8 cellular contexts compared by ENCODE assay signal in the genomic region with DNA sequence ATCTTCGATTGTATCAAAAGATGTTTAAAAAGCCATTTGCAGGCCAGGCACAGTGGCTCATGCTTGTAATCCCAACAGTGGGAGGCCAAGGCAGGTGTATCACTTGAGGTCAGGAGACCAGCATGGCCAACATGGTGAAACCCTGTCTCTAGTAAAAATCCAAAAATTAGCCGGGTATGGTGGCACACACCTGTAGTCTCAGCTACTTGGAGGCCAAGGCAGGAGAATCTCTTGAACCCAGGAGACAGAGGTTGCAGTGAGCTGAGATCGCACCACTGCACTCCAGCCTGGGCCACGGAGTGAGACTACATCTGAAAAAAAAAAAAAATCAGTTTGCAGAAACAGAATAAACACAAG. TPM values are rescaled to one million over a fixed set of nuclear protein-coding genes. Genes with fewer than 3 reads are reported as not detected.
A peak's percentile ranks its signal among the peaks of the same experiment; 100 is the strongest.
DNase-seq lines count a peak whose midpoint lies in the region; ATAC-seq and TF ChIP-seq lines count a peak whose summit lies in the region.
"Not testable (repeated sequence)": the region's sequence is repeated elsewhere in the genome, so short reads cannot be mapped to it uniquely, and the experiment has no call there.

No MANE protein-coding gene starts in this region.

- peaks cover 64% of the 10 kb centered on the region for H3K4me1 ChIP-seq in BLaER1
- not testable (repeated sequence) for H3K4me1 ChIP-seq in right cardiac atrium (ENCODE audit: control insufficient read depth, insufficient read depth, low read length)

- H3K36me3 Mint-ChIP-seq in activated CD8-positive, alpha-beta T cell treated with anti-CD3 and anti-CD28 coated beads for 36 hours (ENCODE audit: low read depth); MCF 10A (ENCODE audit: insufficient read depth, unreplicated experiment); naive thymus-derived CD8-positive, alpha-beta T cell: not testable (repeated sequence)

- not testable (repeated sequence) for H3K9me3 ChIP-seq in BLaER1; KOPT-K1 (ENCODE audit: insufficient read depth, low read length, poor library complexity, severe bottlenecking); right cardiac atrium (ENCODE audit: control insufficient read depth, low read length)

- peak overlapping the region; percentile 85 for H3K4me2 ChIP-seq in BLaER1

- H3K27me3 ChIP-seq in BLaER1; right cardiac atrium (ENCODE audit: control insufficient read depth, insufficient read depth): not testable (repeated sequence)

- not testable (repeated sequence) for H3K4me3 Mint-ChIP-seq in activated CD8-positive, alpha-beta T cell treated with anti-CD3 and anti-CD28 coated beads for 36 hours; MCF 10A (ENCODE audit: unreplicated experiment); naive thymus-derived CD8-positive, alpha-beta T cell

- H3K9me3 Mint-ChIP-seq in activated CD8-positive, alpha-beta T cell treated with anti-CD3 and anti-CD28 coated beads for 36 hours; MCF 10A (ENCODE audit: unreplicated experiment); naive thymus-derived CD8-positive, alpha-beta T cell: not testable (repeated sequence)

- not testable (repeated sequence) for H3K27me3 Mint-ChIP-seq in activated CD8-positive, alpha-beta T cell treated with anti-CD3 and anti-CD28 coated beads for 36 hours; MCF 10A (ENCODE audit: insufficient read depth, unreplicated experiment); naive thymus-derived CD8-positive, alpha-beta T cell

- not testable (repeated sequence) for TF ChIP-seq CTCF in RWPE1 (conservative IDR thresholded peaks at IDR 0.05; ENCODE audit: low read depth); activated CD8-positive, alpha-beta T cell treated with anti-CD3 and anti-CD28 coated beads for 36 hours (IDR thresholded peaks at IDR 0.05); MCF 10A (IDR thresholded peaks at IDR 0.05; ENCODE audit: unreplicated experiment)

- peaks cover 26% of the 10 kb centered on the region for H3K4me1 Mint-ChIP-seq in activated CD8-positive, alpha-beta T cell treated with anti-CD3 and anti-CD28 coated beads for 36 hours (ENCODE audit: low read depth)
- peaks cover 38% of the 10 kb centered on the region for H3K4me1 Mint-ChIP-seq in MCF 10A (ENCODE audit: insufficient read depth, unreplicated experiment)
- peaks cover 16 to 56% (median 29%) of the 10 kb centered on the region in 4 donors for H3K4me1 Mint-ChIP-seq in naive thymus-derived CD8-positive, alpha-beta T cell

- H3K4me3 ChIP-seq in BLaER1; right cardiac atrium (ENCODE audit: low read length): not testable (repeated sequence)

- ATAC-seq in activated CD8-positive, alpha-beta T cell treated with anti-CD3 and anti-CD28 coated beads for 36 hours; right cardiac atrium; naive thymus-derived CD8-positive, alpha-beta T cell: not testable (repeated sequence)

- peak overlapping the region; percentile 54; the same call in 1 of the 2 replicates for H3K27ac ChIP-seq in BLaER1
- peak overlapping the region; percentile 82 for H3K27ac ChIP-seq in KOPT-K1 (ENCODE audit: low read depth, low read length, poor library complexity, severe bottlenecking)
- H3K27ac ChIP-seq in RWPE1 = peak overlapping the region; percentile 34; the same call in 1 of the 2 replicates
- H3K27ac ChIP-seq in right cardiac atrium (ENCODE audit: low read length) = peak overlapping the region; percentile 17
- H3K27ac ChIP-seq in temporal lobe (ENCODE audit: low read depth, low read length) = peak overlapping the region; percentile 20

- POLR2A ChIA-PET in RWPE1 (lab: Yijun Ruan, JAX; ENCODE audit: low non-redundant PET) = not testable (repeated sequence)
- POLR2A ChIA-PET in activated CD8-positive, alpha-beta T cell treated with anti-CD3 and anti-CD28 coated beads for 36 hours (lab: Charles Lee) = interaction anchor here (1.1 to 19.2 kb wide), 3 partner anchors 13 to 65 kb away, joined by 3 to 166 read pairs (median 5); partner anchors contain the start of gene SLX9
- POLR2A ChIA-PET in MCF 10A (lab: Yijun Ruan, JAX) = interaction anchor here (0.7 to 13.5 kb wide), 8 partner anchors 8 to 79 kb away, joined by 3 to 161 read pairs (median 3); partner anchors contain the start of genes PTTG1IP, SUMO3 and UBE2G2
- POLR2A ChIA-PET in naive thymus-derived CD8-positive, alpha-beta T cell (lab: Charles Lee) = interaction anchor here (0.7 to 2.8 kb wide), 5 partner anchors 12 to 51 kb away, joined by 3 to 6 read pairs (median 3); no protein-coding TSS in a partner anchor

- H4K20me1 ChIP-seq in BLaER1 = not testable (repeated sequence)

- H3K27ac Mint-ChIP-seq in activated CD8-positive, alpha-beta T cell treated with anti-CD3 and anti-CD28 coated beads for 36 hours = peak overlapping the region; percentile 76
- peak overlapping the region; percentile 98 for H3K27ac Mint-ChIP-seq in MCF 10A (ENCODE audit: low read depth, unreplicated experiment)
- H3K27ac Mint-ChIP-seq in naive thymus-derived CD8-positive, alpha-beta T cell = peak overlapping the region in 8 of 10 donors; percentile 43 to 81 (median 70)

- not testable (repeated sequence) for H3K36me3 ChIP-seq in BLaER1; KOPT-K1 (ENCODE audit: insufficient read depth, low read length)

- H3K9ac ChIP-seq in BLaER1 = not testable (repeated sequence)

- WGBS in right cardiac atrium = 67% methylated on average over 4 of the region's 4 CpGs

- BruUV-seq in MCF 10A (replicated peaks; lab: Mats Ljungman, UMichigan) = not testable (repeated sequence)

- intact Hi-C loops in activated CD8-positive, alpha-beta T cell treated with anti-CD3 and anti-CD28 coated beads for 36 hours (cut with micrococcal nuclease); MCF 10A (cut with micrococcal nuclease); right cardiac atrium (cut with DNase I): not testable (repeated sequence)

- CTCF ChIA-PET in RWPE1 (lab: Yijun Ruan, JAX) = not testable (repeated sequence)
- CTCF ChIA-PET in activated CD8-positive, alpha-beta T cell treated with anti-CD3 and anti-CD28 coated beads for 36 hours (lab: Charles Lee) = interaction anchor here (1.4 kb wide), 1 partner anchor 52 kb away, joined by 5 read pairs; no protein-coding TSS in a partner anchor
- CTCF ChIA-PET in MCF 10A (lab: Yijun Ruan, JAX) = interaction anchor here (0.6 to 0.9 kb wide), 2 partner anchors 60 to 249 kb away, joined by 3 read pairs; partner anchors contain the start of gene SLX9

- DNase-seq in RWPE1 (ENCODE audit: low spot score); activated CD8-positive, alpha-beta T cell treated with anti-CD3 and anti-CD28 coated beads for 36 hours; MCF 10A (ENCODE audit: unreplicated experiment); naive thymus-derived CD8-positive, alpha-beta T cell: not testable (repeated sequence)
- DNase-seq in right cardiac atrium = peak in 1 of 3 donors; percentile 23

RNA-seq across cellular contexts. Expression of gene PTTG1IP, which starts 6.9 kb away (rescaled TPM):
- 10 to 100 TPM; 60.7 to 61.8 TPM for total RNA-seq in activated CD8-positive, alpha-beta T cell treated with anti-CD3 and anti-CD28 coated beads for 36 hours
- total RNA-seq in MCF 10A (2022) (326 and 338 TPM in 2 replicates), right cardiac atrium (100 to 1,000 TPM; 192 to 206 (median 197) TPM), temporal lobe (63.2 TPM)
- 172 TPM for polyA plus RNA-seq in right cardiac atrium
- 10 to 100 TPM; 62.0 to 68.7 TPM for total RNA-seq in naive thymus-derived CD8-positive, alpha-beta T cell
- polyA plus RNA-seq in naive thymus-derived CD8-positive, alpha-beta T cell = 10 to 100 TPM; 42.4 to 54.1 (median 44.3) TPM

RNA-seq across cellular contexts. Expression of gene ITGB2, which starts 40.3 kb away (rescaled TPM):
- total RNA-seq in activated CD8-positive, alpha-beta T cell treated with anti-CD3 and anti-CD28 coated beads for 36 hours = 100 to 1,000 TPM; 340 to 343 TPM
- total RNA-seq in MCF 10A (2022) (24.8 and 29.3 TPM in 2 replicates), right cardiac atrium (10 to 100 TPM; 19.1 to 46.5 (median 33.7) TPM), temporal lobe (3.4 TPM)
- polyA plus RNA-seq in right cardiac atrium = 11.9 TPM
- total RNA-seq in naive thymus-derived CD8-positive, alpha-beta T cell = 100 to 1,000 TPM; 177 to 180 TPM
- polyA plus RNA-seq in naive thymus-derived CD8-positive, alpha-beta T cell = 100 to 1,000 TPM; 423 to 549 (median 524) TPM

RNA-seq across cellular contexts. Expression of gene SLX9, which starts 59.4 kb away (rescaled TPM):
- total RNA-seq in activated CD8-positive, alpha-beta T cell treated with anti-CD3 and anti-CD28 coated beads for 36 hours = 10 to 100 TPM; 76.0 to 76.5 TPM
- total RNA-seq in MCF 10A (2022) (40.4 and 58.7 TPM in 2 replicates), right cardiac atrium (10 to 100 TPM; 19.2 to 26.5 (median 24.1) TPM), temporal lobe (8.4 TPM)
- 25.1 TPM for polyA plus RNA-seq in right cardiac atrium
- 10 to 100 TPM; 23.5 to 27.9 TPM for total RNA-seq in naive thymus-derived CD8-positive, alpha-beta T cell
- polyA plus RNA-seq in naive thymus-derived CD8-positive, alpha-beta T cell = 10 to 100 TPM; 11.7 to 13.5 (median 12.1) TPM

Comparison
In these comparisons a context has a peak if more than half of its experiments do, and no peak if none do; other contexts are left out.
1. H3K27ac ChIP-seq: peak in every context shown above with its lines; median percentile 82 in KOPT-K1; 54 in BLaER1; 34 in RWPE1; 20 in temporal lobe; 17 in right cardiac atrium.